In genomic region chr3:53169045-53169831, GRCh38 we compare ENCODE assay signal across 1 cellular context.
TF ChIP-seq lines count a peak whose summit lies in the region.

No MANE protein-coding gene starts in this region.

TF ChIP-seq in HepG2, 621 proteins besides CTCF, POLR2A, EP300 and RAD21 (continued from another document):
- TF ChIP-seq RNF219 (CRISPR knock-in tag; IDR thresholded peaks at IDR 0.05) (no peak), TEAD2 (CRISPR knock-in tag; IDR thresholded peaks at IDR 0.05) (no peak), FOXA1 (IDR thresholded peaks at IDR 0.05) (no peak), FOXA1 (CRISPR knock-in tag; IDR thresholded peaks at IDR 0.05) (peak; percentile 91), THAP11 (CRISPR knock-in tag; IDR thresholded peaks at IDR 0.05) (no peak), GABPA (IDR thresholded peaks at IDR 0.05; ENCODE audit: low read depth, low read length) (no peak), GABPA (CRISPR knock-in tag; IDR thresholded peaks at IDR 0.05; ENCODE audit: low read depth) (no peak), ZNF800 (CRISPR knock-in tag; IDR thresholded peaks at IDR 0.05) (0 out of 2 replicates have a peak, but pooled peaks have one; percentile 51), RFX1 (IDR thresholded peaks at IDR 0.05) (no peak), CEBPB (IDR thresholded peaks at IDR 0.05; ENCODE audit: borderline replicate concordance, low read depth, low read length) (peak; percentile 29; the same call in 1 of the 2 replicates), ZNF329 (CRISPR knock-in tag; IDR thresholded peaks at IDR 0.05; ENCODE audit: low read depth) (0 out of 2 replicates have a peak, but pooled peaks have one; percentile 49), SOX13 (IDR thresholded peaks at IDR 0.05) (no peak), SOX13 (CRISPR knock-in tag; conservative IDR thresholded peaks at IDR 0.05 in 1 of 2, IDR thresholded peaks at IDR 0.05 in 1 of 2) (peak in 1 of 2 experiments; percentile 6; a peak in 1 of 4 replicates), ARID4A (CRISPR knock-in tag; IDR thresholded peaks at IDR 0.05; ENCODE audit: borderline replicate concordance) (peak; percentile 50; the same call in 1 of the 2 replicates), MLLT10 (CRISPR knock-in tag; IDR thresholded peaks at IDR 0.05) (no peak), RARG (CRISPR knock-in tag; IDR thresholded peaks at IDR 0.05; ENCODE audit: low read depth) (no peak), ZFP36L2 (CRISPR knock-in tag; IDR thresholded peaks at IDR 0.05) (no peak), LCORL (IDR thresholded peaks at IDR 0.05) (no peak), LCORL (CRISPR knock-in tag; IDR thresholded peaks at IDR 0.05) (peak; percentile 67), CREB1 (IDR thresholded peaks at IDR 0.05) (no peak), CREB1 (CRISPR knock-in tag; IDR thresholded peaks at IDR 0.05) (no peak), FOXO1 (CRISPR knock-in tag; IDR thresholded peaks at IDR 0.05) (peak; percentile 52; the same call in 1 of the 2 replicates), ISL2 (CRISPR knock-in tag; IDR thresholded peaks at IDR 0.05) (0 out of 2 replicates have a peak, but pooled peaks have one; percentile 23), BCLAF1 (IDR thresholded peaks at IDR 0.05) (no peak), KDM4B (CRISPR knock-in tag; IDR thresholded peaks at IDR 0.05) (no peak), ZBTB7B (CRISPR knock-in tag; IDR thresholded peaks at IDR 0.05) (no peak), TEAD3 (CRISPR knock-in tag; optimal IDR thresholded peaks at IDR 0.05; ENCODE audit: borderline replicate concordance) (no peak), HNF4A (CRISPR knock-in tag; IDR thresholded peaks at IDR 0.05) (0 out of 2 replicates have a peak, but pooled peaks have one; percentile 21), KAT8 (CRISPR knock-in tag; IDR thresholded peaks at IDR 0.05) (0 out of 2 replicates have a peak, but pooled peaks have one; percentile 7), HMGA1 (CRISPR knock-in tag; conservative IDR thresholded peaks at IDR 0.05) (no peak), JDP2 (CRISPR knock-in tag; IDR thresholded peaks at IDR 0.05; ENCODE audit: borderline replicate concordance) (no peak), NRL (CRISPR knock-in tag; IDR thresholded peaks at IDR 0.05; ENCODE audit: borderline replicate concordance) (no peak), NR2F1 (CRISPR knock-in tag; IDR thresholded peaks at IDR 0.05) (no peak), NR0B2 (CRISPR knock-in tag; IDR thresholded peaks at IDR 0.05) (no peak), HOXA5 (CRISPR knock-in tag; IDR thresholded peaks at IDR 0.05) (no peak), ZSCAN9 (CRISPR knock-in tag; IDR thresholded peaks at IDR 0.05; ENCODE audit: borderline replicate concordance) (0 out of 2 replicates have a peak, but pooled peaks have one; percentile 34), DBP (CRISPR knock-in tag; IDR thresholded peaks at IDR 0.05; ENCODE audit: not compliant biosample characterization) (no peak), ZNF264 (CRISPR knock-in tag; IDR thresholded peaks at IDR 0.05) (peak; percentile 71), IRF1 (CRISPR knock-in tag; IDR thresholded peaks at IDR 0.05; ENCODE audit: low read depth) (no peak), ZNF501 (CRISPR knock-in tag; IDR thresholded peaks at IDR 0.05) (no peak; the same call in 1 of the 2 replicates), MTERF4 (CRISPR knock-in tag; IDR thresholded peaks at IDR 0.05) (no peak), MXI1 (IDR thresholded peaks at IDR 0.05; ENCODE audit: borderline replicate concordance, low read depth, low read length) (no peak), MAF1 (CRISPR knock-in tag; IDR thresholded peaks at IDR 0.05; ENCODE audit: borderline replicate concordance) (no peak), ZNF512B (CRISPR knock-in tag; IDR thresholded peaks at IDR 0.05; ENCODE audit: borderline replicate concordance) (peak; percentile 67; the same call in 1 of the 2 replicates), ETV5 (CRISPR knock-in tag; IDR thresholded peaks at IDR 0.05; ENCODE audit: borderline replicate concordance) (peak; percentile 87; the same call in 1 of the 2 replicates), ZKSCAN1 (IDR thresholded peaks at IDR 0.05; ENCODE audit: low read length) (no peak), ZNF280B (CRISPR knock-in tag; IDR thresholded peaks at IDR 0.05; ENCODE audit: borderline replicate concordance) (no peak), ELF3 (CRISPR knock-in tag; IDR thresholded peaks at IDR 0.05) (no peak)
